1 cellular context compared by ENCODE assay signal in genomic region chr6:82507112-82507511, GRCh38.
TF ChIP-seq lines count a peak whose summit lies in the region.

No MANE protein-coding gene starts in this region.

TF ChIP-seq in SK-N-SH treated with all-trans-retinoic acid at 6 μM for 48 hours, 23 proteins besides CTCF, POLR2A, EP300 and RAD21 (continued from another document):
- no peak for TF ChIP-seq PATZ1 (CRISPR knock-in tag; IDR thresholded peaks at IDR 0.05; ENCODE audit: borderline replicate concordance)
- no peak for TF ChIP-seq RARB (CRISPR knock-in tag; IDR thresholded peaks at IDR 0.05)
